10 cellular contexts compared by ENCODE assay signal in genomic region chr2:174341995-174342571, GRCh38. TPM values are rescaled to one million over a fixed set of nuclear protein-coding genes. Genes with fewer than 3 reads are reported as not detected.
A peak's percentile ranks its signal among the peaks of the same experiment; 100 is the strongest.
DNase-seq lines count a peak whose midpoint lies in the region; ATAC-seq and TF ChIP-seq lines count a peak whose summit lies in the region.
"Had no signal": no experiment of that assay in that cellular context is flagged by ENCODE, and none has a peak within 500 bp of the region (broad histone marks: within the 10 kb centered on the region; RNA-seq: fewer than 3 reads in every experiment).

No MANE protein-coding gene starts in this region.

- peaks cover 29% of the 10 kb centered on the region for H3K4me1 Mint-ChIP-seq in activated CD8-positive, alpha-beta T cell treated with anti-CD3 and anti-CD28 coated beads for 36 hours (ENCODE audit: low read depth)
- H3K4me1 Mint-ChIP-seq in stimulated activated naive B cell treated with anti-CD40 and anti-IgM and Interleukin-4, amounts not matched to agents 10 μg/mL and 1 μg/mL and 100 μg/mL, for 72 hours, result peaks cover 24 to 45% of the 10 kb centered on the region in 2 donors

- CTCF ChIA-PET in activated CD8-positive, alpha-beta T cell treated with anti-CD3 and anti-CD28 coated beads for 36 hours (lab: Charles Lee), result interaction anchor here (0.8 to 2.9 kb wide), 33 partner anchors 8 to 941 kb away, joined by 3 to 36 read pairs (median 4); partner anchors contain the start of gene OLA1

- ATAC-seq in activated CD8-positive, alpha-beta T cell treated with anti-CD3 and anti-CD28 coated beads for 36 hours, result no peak
- no peak for ATAC-seq in stimulated activated naive B cell treated with anti-CD40 and anti-IgM and Interleukin-4, amounts not matched to agents 10 μg/mL and 1 μg/mL and 100 μg/mL, for 72 hours (replicated peaks)
- ATAC-seq in HG03520 (IDR thresholded peaks at IDR 0.05; ENCODE audit: unreplicated experiment) (no peak), HG03439 (IDR thresholded peaks at IDR 0.05; ENCODE audit: unreplicated experiment) (no peak)

- peak; percentile 36 for DNase-seq in activated T-cell treated with anti-CD3 and anti-CD28 coated beads, Interleukin-2, amount 50 U/mL, for 1 hour
- DNase-seq in activated T-cell treated with anti-CD3 and anti-CD28 coated beads for 4 hours, result no peak
- DNase-seq in activated CD8-positive, alpha-beta T cell treated with anti-CD3 and anti-CD28 coated beads for 36 hours, result no peak
- DNase-seq in stimulated activated naive B cell treated with anti-CD40 and anti-IgM and Interleukin-4, amounts not matched to agents 10 μg/mL and 1 μg/mL and 100 μg/mL, for 72 hours, result no peak
- DNase-seq in COLO829 (ENCODE audit: low spot score), result no peak

- peaks cover 62% of the 10 kb centered on the region for H3K27me3 Mint-ChIP-seq in activated CD8-positive, alpha-beta T cell treated with anti-CD3 and anti-CD28 coated beads for 36 hours
- peaks cover 37 to 57% of the 10 kb centered on the region in 2 donors for H3K27me3 Mint-ChIP-seq in stimulated activated naive B cell treated with anti-CD40 and anti-IgM and Interleukin-4, amounts not matched to agents 10 μg/mL and 1 μg/mL and 100 μg/mL, for 72 hours

- intact Hi-C loops in activated CD8-positive, alpha-beta T cell treated with anti-CD3 and anti-CD28 coated beads for 36 hours (cut with micrococcal nuclease), result loop anchor here (5.0 to 10.0 kb wide), 3 partner anchors 205 to 940 kb away; partner anchors contain the start of gene SP3

- peaks cover 3% of the 10 kb centered on the region for H3K36me3 Mint-ChIP-seq in activated CD8-positive, alpha-beta T cell treated with anti-CD3 and anti-CD28 coated beads for 36 hours (ENCODE audit: low read depth)
- H3K36me3 Mint-ChIP-seq in stimulated activated naive B cell treated with anti-CD40 and anti-IgM and Interleukin-4, amounts not matched to agents 10 μg/mL and 1 μg/mL and 100 μg/mL, for 72 hours, result peaks cover 6 to 8% of the 10 kb centered on the region in 2 donors

- H3K9me3 Mint-ChIP-seq in activated CD8-positive, alpha-beta T cell treated with anti-CD3 and anti-CD28 coated beads for 36 hours, result no peaks in the 10 kb centered on the region
- H3K9me3 Mint-ChIP-seq in stimulated activated naive B cell treated with anti-CD40 and anti-IgM and Interleukin-4, amounts not matched to agents 10 μg/mL and 1 μg/mL and 100 μg/mL, for 72 hours, result no peaks in the 10 kb centered on the region

- peak overlapping the region; percentile 50 for H3K4me3 Mint-ChIP-seq in activated CD8-positive, alpha-beta T cell treated with anti-CD3 and anti-CD28 coated beads for 36 hours
- H3K4me3 Mint-ChIP-seq in stimulated activated naive B cell treated with anti-CD40 and anti-IgM and Interleukin-4, amounts not matched to agents 10 μg/mL and 1 μg/mL and 100 μg/mL, for 72 hours, result peak overlapping the region; percentile 67 to 77

- peak overlapping the region; percentile 17 for H3K4me3 ChIP-seq in iPS-11a (ENCODE audit: low read depth, low read length)

- no peak overlapping the region for H3K27ac Mint-ChIP-seq in activated CD8-positive, alpha-beta T cell treated with anti-CD3 and anti-CD28 coated beads for 36 hours
- H3K27ac Mint-ChIP-seq in stimulated activated naive B cell treated with anti-CD40 and anti-IgM and Interleukin-4, amounts not matched to agents 10 μg/mL and 1 μg/mL and 100 μg/mL, for 72 hours, result peak overlapping the region; percentile 95

- POLR2A ChIA-PET in activated CD8-positive, alpha-beta T cell treated with anti-CD3 and anti-CD28 coated beads for 36 hours (lab: Charles Lee), result interaction anchor here (1.5 kb wide), 1 partner anchor 103 kb away, joined by 3 read pairs; no protein-coding TSS in a partner anchor

- no peak for TF ChIP-seq CTCF in activated CD8-positive, alpha-beta T cell treated with anti-CD3 and anti-CD28 coated beads for 36 hours (IDR thresholded peaks at IDR 0.05)

RNA-seq across cellular contexts. Expression of gene SP9, which starts 7.3 kb away (rescaled TPM):
- not detected for total RNA-seq in activated CD8-positive, alpha-beta T cell treated with anti-CD3 and anti-CD28 coated beads for 36 hours
- total RNA-seq: bronchial epithelial cell, progenitor cell of endocrine pancreas had no signal

RNA-seq across cellular contexts. Expression of gene SCRN3, which starts 53.4 kb away (rescaled TPM):
- 10 to 100 TPM; 12.9 to 13.7 TPM for total RNA-seq in activated CD8-positive, alpha-beta T cell treated with anti-CD3 and anti-CD28 coated beads for 36 hours
